In genomic region chr4:93303440-93303839, GRCh38 we compare ENCODE assay signal across 19 cellular contexts.
"Had no signal": no experiment of that assay in that cellular context is flagged by ENCODE, and none has a peak within 500 bp of the region (broad histone marks: within the 10 kb centered on the region; RNA-seq: fewer than 3 reads in every experiment).

No MANE protein-coding gene starts in this region.

- H3K4me3 Mint-ChIP-seq: activated naive CD8-positive, alpha-beta T cell; activated T-helper 1 cell treated with anti-CD3 and anti-CD28 coated beads, Interleukin-12 subunit alpha, Interleukin-12 subunit beta, Interleukin-2, Interleukin-4 antibody, amounts not matched to agents 30 ng/mL and 10 ng/mL and 1 ng/mL, durations not matched to agents 14 hours and 24 hours and 36 hours; dendritic cell treated with granulocyte-macrophage colony-stimulating factor and Interleukin-4, amounts not matched to agents 40 ng/mL and 50 ng/mL, for 4 days; memory B cell; naive B cell; neural crest cell; stimulated activated naive B cell treated with anti-CD40 and anti-IgM and Interleukin-4, amounts not matched to agents 10 μg/mL and 1 μg/mL and 100 μg/mL, for 72 hours had no signal

- H3K4me1 ChIP-seq: left ventricle myocardium inferior had no signal

- H3K36me3 ChIP-seq: cardiac muscle cell, left ventricle myocardium inferior had no signal

- H3K27me3 Mint-ChIP-seq: activated naive CD8-positive, alpha-beta T cell; dendritic cell treated with granulocyte-macrophage colony-stimulating factor and Interleukin-4, amounts not matched to agents 40 ng/mL and 50 ng/mL, for 4 days; naive B cell; stimulated activated naive B cell treated with anti-CD40 and anti-IgM and Interleukin-4, amounts not matched to agents 10 μg/mL and 1 μg/mL and 100 μg/mL, for 72 hours had no signal

- H3K4me1 Mint-ChIP-seq: memory B cell; naive B cell; neural crest cell; stimulated activated naive B cell treated with anti-CD40 and anti-IgM and Interleukin-4, amounts not matched to agents 10 μg/mL and 1 μg/mL and 100 μg/mL, for 72 hours had no signal

- H3K27ac Mint-ChIP-seq: activated naive CD8-positive, alpha-beta T cell; activated T-helper 1 cell treated with anti-CD3 and anti-CD28 coated beads, Interleukin-12 subunit alpha, Interleukin-12 subunit beta, Interleukin-2, Interleukin-4 antibody, amounts not matched to agents 30 ng/mL and 10 ng/mL and 1 ng/mL, durations not matched to agents 14 hours and 24 hours and 36 hours; dendritic cell treated with granulocyte-macrophage colony-stimulating factor and Interleukin-4, amounts not matched to agents 40 ng/mL and 50 ng/mL, for 4 days; memory B cell; stimulated activated naive B cell treated with anti-CD40 and anti-IgM and Interleukin-4, amounts not matched to agents 10 μg/mL and 1 μg/mL and 100 μg/mL, for 72 hours had no signal

- DNase-seq: activated gamma-delta T cell treated with Interleukin-2 at 50 U/mL for 16 hours; activated T-cell treated with anti-CD3 and anti-CD28 coated beads for 4 hours; effector memory CD4-positive, alpha-beta T cell; foreskin fibroblast; glutamatergic neuron; hippocampal formation; islet precursor cell; left ventricle myocardium inferior; mucosa of descending colon; naive B cell; retina; stimulated activated naive B cell treated with anti-CD40 and anti-IgM and Interleukin-4, amounts not matched to agents 10 μg/mL and 1 μg/mL and 100 μg/mL, for 72 hours had no signal

- FAIRE-seq: endothelial cell of umbilical vein had no signal

- H3K4me3 ChIP-seq: cardiac muscle cell, left ventricle myocardium inferior, mucosa of descending colon had no signal

- H3K36me3 Mint-ChIP-seq: activated naive CD8-positive, alpha-beta T cell; memory B cell; naive B cell; stimulated activated naive B cell treated with anti-CD40 and anti-IgM and Interleukin-4, amounts not matched to agents 10 μg/mL and 1 μg/mL and 100 μg/mL, for 72 hours had no signal

- H3K9me3 Mint-ChIP-seq: activated T-helper 1 cell treated with anti-CD3 and anti-CD28 coated beads, Interleukin-12 subunit alpha, Interleukin-12 subunit beta, Interleukin-2, Interleukin-4 antibody, amounts not matched to agents 30 ng/mL and 10 ng/mL and 1 ng/mL, durations not matched to agents 14 hours and 24 hours and 36 hours; dendritic cell treated with granulocyte-macrophage colony-stimulating factor and Interleukin-4, amounts not matched to agents 40 ng/mL and 50 ng/mL, for 4 days; memory B cell; stimulated activated naive B cell treated with anti-CD40 and anti-IgM and Interleukin-4, amounts not matched to agents 10 μg/mL and 1 μg/mL and 100 μg/mL, for 72 hours had no signal

- H3K27me3 ChIP-seq: cardiac muscle cell had no signal

- H3K27ac ChIP-seq: cardiac muscle cell, left ventricle myocardium inferior had no signal

- H3K9me3 ChIP-seq: left ventricle myocardium inferior, mucosa of descending colon had no signal

- ATAC-seq: mucosa of descending colon; stimulated activated naive B cell treated with anti-CD40 and anti-IgM and Interleukin-4, amounts not matched to agents 10 μg/mL and 1 μg/mL and 100 μg/mL, for 72 hours had no signal
